In genomic region chr1:244836135-244836521, GRCh38 we compare ENCODE assay signal across 8 cellular contexts. TPM values are rescaled to one million over a fixed set of nuclear protein-coding genes. Genes with fewer than 3 reads are reported as not detected.
DNase-seq lines count a peak whose midpoint lies in the region; ATAC-seq and TF ChIP-seq lines count a peak whose summit lies in the region.

No MANE protein-coding gene starts in this region.

- DNase-seq in ACHN (peak; percentile 51), NCI-H82 treated with DMSO at 0.1 percent for 48 hours (lab: John Stamatoyannopoulos, UW; ENCODE audit: unreplicated experiment) (peak; percentile 75), breast epithelium (ENCODE audit: low spot score in 2 of 2) (no peak), left lobe of liver (ENCODE audit: low spot score) (no peak)

- no peaks in the 10 kb centered on the region for H3K27me3 ChIP-seq in breast epithelium
- no peaks in the 10 kb centered on the region for H3K27me3 ChIP-seq in subcutaneous abdominal adipose tissue (ENCODE audit: control insufficient read depth in 5 of 5, insufficient read depth in 4 of 5, low read length in 5 of 5)

- peaks cover 5% of the 10 kb centered on the region; the same call in 1 of the 2 replicates for H3K4me1 ChIP-seq in ES-I3 (ENCODE audit: insufficient read depth, low read length)
- peaks cover 0 to 15% of the 10 kb centered on the region in 2 donors for H3K4me1 ChIP-seq in breast epithelium
- peaks cover 0 to 26% (median 19%) of the 10 kb centered on the region in 5 donors for H3K4me1 ChIP-seq in subcutaneous abdominal adipose tissue (ENCODE audit: control insufficient read depth in 5 of 5, insufficient read depth in 5 of 5, low read length in 5 of 5)

- H3K27ac ChIP-seq in breast epithelium (peak overlapping the region; percentile 99 to 100), subcutaneous abdominal adipose tissue (ENCODE audit: low read depth, low read length) (peak overlapping the region; percentile 95)

- intact Hi-C loops in breast epithelium (cut with DNase I; ENCODE audit: low total_unique reads), result no loop called here

- H3K9me3 ChIP-seq in ES-I3 (ENCODE audit: control insufficient read depth, insufficient read depth, low read length) (no peaks in the 10 kb centered on the region), breast epithelium (no peaks in the 10 kb centered on the region), subcutaneous abdominal adipose tissue (ENCODE audit: control insufficient read depth in 5 of 5, low read length in 5 of 5) (no peaks in the 10 kb centered on the region)

- peak overlapping the region; percentile 79 to 87 (median 82) for H3K4me3 ChIP-seq in breast epithelium
- peak overlapping the region; percentile 69 to 90 (median 75) for H3K4me3 ChIP-seq in subcutaneous abdominal adipose tissue (ENCODE audit: low read depth in 1 of 5, low read length in 5 of 5)

- ATAC-seq in left lobe of liver (peak; percentile 9), HG03520 (IDR thresholded peaks at IDR 0.05; ENCODE audit: unreplicated experiment) (no peak), GM18517 (IDR thresholded peaks at IDR 0.05; ENCODE audit: unreplicated experiment) (no peak)

- TF ChIP-seq CTCF in breast epithelium (IDR thresholded peaks at IDR 0.05), result no peak

- in situ Hi-C loops in ACHN (cut with HindIII; ENCODE audit: low pct_ligation_motif_present, low pct_unique_long_range_greater_than_20kb, low sequenced_read_pairs), result no loop called here

- H3K36me3 ChIP-seq in ES-I3 (ENCODE audit: insufficient read depth, low read length), result peaks cover 4% of the 10 kb centered on the region; the same call in 1 of the 2 replicates
- no peaks in the 10 kb centered on the region for H3K36me3 ChIP-seq in breast epithelium
- peaks cover 0 to 17% (median 7%) of the 10 kb centered on the region in 5 donors for H3K36me3 ChIP-seq in subcutaneous abdominal adipose tissue (ENCODE audit: control insufficient read depth in 5 of 5, insufficient read depth in 5 of 5, low read length in 5 of 5)

- no peak for TF ChIP-seq POLR2A in breast epithelium (IDR thresholded peaks at IDR 0.05)

- H3K9ac ChIP-seq in ES-I3 (ENCODE audit: low read depth, low read length) (peak overlapping the region; percentile 85), subcutaneous abdominal adipose tissue (ENCODE audit: low read length in 5 of 5) (peak overlapping the region; percentile 40 to 89 (median 85))

RNA-seq across cellular contexts. Expression of gene COX20, which starts 0.7 kb away (rescaled TPM):
- total RNA-seq in breast epithelium, result 10 to 100 TPM; 31.4 to 42.6 (median 35.7) TPM
- total RNA-seq in left lobe of liver, result 13.4 TPM

RNA-seq across cellular contexts. Expression of gene HNRNPU, which starts 28.2 kb away (rescaled TPM):
- total RNA-seq in breast epithelium (100 to 1,000 TPM; 381 to 500 (median 416) TPM), left lobe of liver (85.2 TPM)

Comparison
In these comparisons a context has a peak if more than half of its experiments do, and no peak if none do; other contexts are left out.
1. DNase-seq: peak in ACHN (single experiment) and NCI-H82 treated with DMSO at 0.1 percent for 48 hours (single experiment); none in breast epithelium (0 of 2) and left lobe of liver (single experiment).